In the genomic region with DNA sequence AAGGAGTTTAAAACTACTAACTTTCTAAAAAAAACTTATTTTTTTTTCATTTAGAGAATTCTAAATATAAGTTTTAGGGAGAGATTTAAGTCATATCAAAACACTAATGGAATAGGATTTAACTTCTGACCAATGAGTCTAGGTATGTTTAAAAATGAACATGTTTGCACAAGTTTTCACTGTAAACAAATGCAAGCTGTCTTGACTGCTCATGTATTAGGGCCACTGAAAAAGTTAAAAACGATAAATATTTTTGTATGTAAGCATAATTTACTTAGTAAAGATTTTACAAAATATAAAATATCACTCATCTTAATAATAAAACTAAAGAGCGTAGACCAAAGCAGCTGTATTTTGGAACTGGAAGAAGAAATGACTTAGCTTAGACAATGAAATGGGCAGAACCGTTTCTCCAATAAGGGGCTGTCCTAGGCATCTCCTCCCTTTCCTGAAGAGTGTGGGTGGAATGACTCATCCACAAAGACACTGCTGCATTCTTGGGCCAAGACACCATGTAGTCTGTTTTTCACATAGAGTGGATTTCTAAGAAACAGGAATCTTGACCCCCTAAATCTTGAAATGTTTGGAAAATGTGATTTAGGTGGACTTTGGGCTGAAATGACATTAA, we compare ENCODE assay signal across 11 cellular contexts.
DNase-seq lines count a peak whose midpoint lies in the region; ATAC-seq, FAIRE-seq and TF ChIP-seq lines count a peak whose summit lies in the region.
"Had no signal": no experiment of that assay in that cellular context is flagged by ENCODE, and none has a peak within 500 bp of the region (broad histone marks: within the 10 kb centered on the region; RNA-seq: fewer than 3 reads in every experiment).

No MANE protein-coding gene starts in this region.

- H3K4me1 ChIP-seq in Peyer's patch (no peaks in the 10 kb centered on the region), fibroblast of lung (ENCODE audit: control insufficient read depth, extremely low read depth, insufficient read depth, low read length) (no peaks in the 10 kb centered on the region)

- ATAC-seq in GM21390 (IDR thresholded peaks at IDR 0.05; ENCODE audit: unreplicated experiment), result no peak
- ATAC-seq: Panc1 had no signal

- no peaks in the 10 kb centered on the region for H3K79me2 ChIP-seq in fibroblast of lung (ENCODE audit: control insufficient read depth, insufficient read depth, low read length)

- CTCF ChIA-PET in GM10248 (lab: Yijun Ruan, JAX), result interaction anchor here (0.8 to 2.2 kb wide), 2 partner anchors 14 kb away, joined by 3 to 6 read pairs; no protein-coding TSS in a partner anchor

- no peak overlapping the region for H3K9ac ChIP-seq in fibroblast of lung (ENCODE audit: insufficient read depth, low read length)

- peak; percentile 80 for FAIRE-seq in D721Med (lab: Jason Lieb, UNC)

- DNase-seq in D721Med (ENCODE audit: insufficient read length, low spot score) (no peak), Peyer's patch (no peak), fibroblast of lung (ENCODE audit: low read depth in 2 of 2) (peak; percentile 82 to 86), non-pigmented ciliary epithelial cell (ENCODE audit: low read depth) (peak; percentile 83), DMS153 treated with DMSO at 0.1 percent for 48 hours (lab: John Stamatoyannopoulos, UW; ENCODE audit: unreplicated experiment) (no peak), SKM-1 (lab: John Stamatoyannopoulos, UW; ENCODE audit: unreplicated experiment) (no peak), GM10248 (ENCODE audit: extremely low spot score) (no peak)
- DNase-seq: DND-41 had no signal

- no peak overlapping the region for H2AFZ ChIP-seq in fibroblast of lung (ENCODE audit: low read length)

- H3K27me3 ChIP-seq in Peyer's patch (no peaks in the 10 kb centered on the region), fibroblast of lung (ENCODE audit: control insufficient read depth, insufficient read depth, low read length) (no peaks in the 10 kb centered on the region)

- H3K4me3 ChIP-seq in Peyer's patch, result no peak overlapping the region
- H3K4me3 ChIP-seq in fibroblast of lung (replicated peaks in 1 of 4; ENCODE audit: control extremely low read depth in 1 of 4, insufficient read depth in 1 of 4, low read depth in 3 of 4, low read length in 4 of 4), result no peak overlapping the region
- H3K4me3 ChIP-seq: skin epidermis had no signal

- H3K9me3 ChIP-seq in Peyer's patch (no peaks in the 10 kb centered on the region), fibroblast of lung (ENCODE audit: control insufficient read depth, insufficient read depth, low read depth, low read length) (no peaks in the 10 kb centered on the region)

- TF ChIP-seq CTCF in D721Med (IDR thresholded peaks at IDR 0.05; ENCODE audit: insufficient read depth, missing control alignments), result no peak
- TF ChIP-seq CTCF in Peyer's patch (IDR thresholded peaks at IDR 0.05), result no peak
- TF ChIP-seq CTCF in fibroblast of lung (conservative IDR thresholded peaks at IDR 0.05 in 1 of 2, IDR thresholded peaks at IDR 0.05 in 1 of 2; ENCODE audit: low read depth in 1 of 2, low read length in 2 of 2), result no peak
- no peak for TF ChIP-seq CTCF in GM10248 (IDR thresholded peaks at IDR 0.05; ENCODE audit: control extremely low read depth, extremely low read depth, low read depth, missing control alignments)

- H4K20me1 ChIP-seq in fibroblast of lung (ENCODE audit: control insufficient read depth, extremely low read depth, insufficient read depth, low read length), result no peaks in the 10 kb centered on the region

- H3K27ac ChIP-seq in Peyer's patch (peak overlapping the region in 3 of 4 donors; percentile 13 to 72 (median 65)), fibroblast of lung (ENCODE audit: insufficient read depth, low read length) (no peak overlapping the region)

- POLR2A ChIA-PET in GM10248 (lab: Yijun Ruan, JAX), result no interaction called here

- peak overlapping the region; percentile 57 for H3K4me2 ChIP-seq in fibroblast of lung (ENCODE audit: extremely low read depth, insufficient read depth, low read length)

- no peak for TF ChIP-seq POLR2A in Peyer's patch (IDR thresholded peaks at IDR 0.05)

- H3K36me3 ChIP-seq in Peyer's patch (no peaks in the 10 kb centered on the region), fibroblast of lung (ENCODE audit: control insufficient read depth, insufficient read depth, low read length) (no peaks in the 10 kb centered on the region)

Comparison
In these comparisons a context has a peak if more than half of its experiments do, and no peak if none do; other contexts are left out.
1. DNase-seq: peak in fibroblast of lung (2 of 2) and non-pigmented ciliary epithelial cell (single experiment); none in D721Med (single experiment), Peyer's patch (0 of 3), DMS153 treated with DMSO at 0.1 percent for 48 hours (single experiment), SKM-1 (single experiment) and GM10248 (single experiment).